19 cellular contexts compared by ENCODE assay signal in genomic region chr3:46112984-46113383, GRCh38.
"Had no signal": no experiment of that assay in that cellular context is flagged by ENCODE, and none has a peak within 500 bp of the region (broad histone marks: within the 10 kb centered on the region; RNA-seq: fewer than 3 reads in every experiment).

No MANE protein-coding gene starts in this region.

- H3K9me3 Mint-ChIP-seq: activated naive CD4-positive, alpha-beta T cell treated with anti-CD3 and anti-CD28 coated beads, Interleukin-2, amount 10 ng/mL, durations not matched to agents 7 days and 5 days; neural progenitor cell had no signal

- H3K27ac ChIP-seq: ascending aorta, neural progenitor cell, right lobe of liver had no signal

- H3K9me3 ChIP-seq: ascending aorta, esophagus muscularis mucosa, left lung, right lobe of liver, stomach, upper lobe of left lung had no signal

- H3K9ac ChIP-seq: neural progenitor cell had no signal

- H3K4me1 ChIP-seq: ascending aorta had no signal

- H3K36me3 ChIP-seq: ascending aorta, esophagus muscularis mucosa, left lung, neural progenitor cell, right lobe of liver, stomach, upper lobe of left lung had no signal

- H3K4me1 Mint-ChIP-seq: neural progenitor cell had no signal

- H3K4me3 Mint-ChIP-seq: activated CD4-positive, alpha-beta T cell treated with anti-CD3 and anti-CD28 coated beads, Interleukin-2, amount 10 ng/mL, durations not matched to agents 24 days and 14 days; activated CD8-positive, alpha-beta T cell treated with anti-CD3 and anti-CD28 coated beads, Interleukin-2, amount 10 ng/mL, durations not matched to agents 7 days and 5 days; activated naive CD4-positive, alpha-beta T cell treated with anti-CD3 and anti-CD28 coated beads, Interleukin-2, amount 10 ng/mL, durations not matched to agents 7 days and 5 days; neural progenitor cell; stimulated activated effector memory CD8-positive, alpha-beta T cell treated with anti-CD3 and anti-CD28 coated beads, Interleukin-12 subunit alpha, Interleukin-12 subunit beta, amount 100 ng/mL, for 72 hours had no signal

- H2AFZ ChIP-seq: neural progenitor cell had no signal

- ATAC-seq: activated CD8-positive, alpha-beta T cell treated with anti-CD3 and anti-CD28 coated beads, Interleukin-2, amount 10 ng/mL, durations not matched to agents 7 days and 5 days; left lung had no signal

- H3K27me3 Mint-ChIP-seq: activated CD4-positive, alpha-beta T cell treated with anti-CD3 and anti-CD28 coated beads, Interleukin-2, amount 10 ng/mL, durations not matched to agents 24 days and 14 days had no signal

- DNase-seq: activated CD4-positive, alpha-beta T cell treated with anti-CD3 and anti-CD28 coated beads, Interleukin-2, amount 10 ng/mL, durations not matched to agents 24 days and 14 days; activated CD8-positive, alpha-beta memory T cell treated with anti-CD3 and anti-CD28 coated beads, Interleukin-2, amount 50 U/mL, for 48 hours; activated effector memory CD4-positive, alpha-beta T cell treated with Interleukin-2 at 50 U/mL for 16 hours; activated naive CD4-positive, alpha-beta T cell treated with anti-CD3 and anti-CD28 coated beads, Interleukin-2, amount 10 ng/mL, durations not matched to agents 7 days and 5 days; activated T-cell treated with anti-CD3 and anti-CD28 coated beads, Interleukin-2, amount 50 U/mL, for 48 hours; cerebellar nuclear complex; cortex of kidney; effector CD4-positive, alpha-beta T cell; left lung; right lobe of liver; stimulated activated CD4-positive, alpha-beta T cell treated with anti-CD3 and anti-CD28 coated beads, Interleukin-4, amount 100 ng/mL, for 24 hours; stomach; T1000; upper lobe of left lung had no signal

- H3K27ac Mint-ChIP-seq: activated naive CD4-positive, alpha-beta T cell treated with anti-CD3 and anti-CD28 coated beads, Interleukin-2, amount 10 ng/mL, durations not matched to agents 7 days and 5 days; neural progenitor cell had no signal

- H3K4me3 ChIP-seq: ascending aorta, esophagus muscularis mucosa, left lung, neural progenitor cell, right lobe of liver, stomach, upper lobe of left lung had no signal

- H3K27me3 ChIP-seq: ascending aorta, esophagus muscularis mucosa, left lung, neural progenitor cell, right lobe of liver, stomach, upper lobe of left lung had no signal

- H3K4me2 ChIP-seq: neural progenitor cell had no signal

- H3K36me3 Mint-ChIP-seq: neural progenitor cell had no signal
